Comparison of ENCODE assay signal across 26 cellular contexts in genomic region chr5:164302533-164303235, GRCh38.
DNase-seq lines count a peak whose midpoint lies in the region; ATAC-seq and TF ChIP-seq lines count a peak whose summit lies in the region.
"Had no signal": no experiment of that assay in that cellular context is flagged by ENCODE, and none has a peak within 500 bp of the region (broad histone marks: within the 10 kb centered on the region; RNA-seq: fewer than 3 reads in every experiment).

No MANE protein-coding gene starts in this region.

- H3K9me1 ChIP-seq in IMR-90 (ENCODE audit: insufficient read depth, low read length), result no peaks in the 10 kb centered on the region

- H3K79me1 ChIP-seq in IMR-90 (ENCODE audit: low read depth in 1 of 2, low read length in 2 of 2), result no peaks in the 10 kb centered on the region

- no peaks in the 10 kb centered on the region for H3K4me1 ChIP-seq in IMR-90 (ENCODE audit: control insufficient read depth, insufficient read depth, low read length)
- H3K4me1 ChIP-seq: thyroid gland had no signal

- POLR2A ChIA-PET in IMR-90 (lab: Charles Lee; ENCODE audit: unreplicated experiment), result no interaction called here

- H3K36me3 ChIP-seq in IMR-90 (ENCODE audit: control insufficient read depth, insufficient read depth, low read length), result no peaks in the 10 kb centered on the region
- H3K36me3 ChIP-seq: cardiac muscle cell, thyroid gland had no signal

- intact Hi-C loops in IMR-90 (cut with micrococcal nuclease), result no loop called here

- H3K18ac ChIP-seq in IMR-90 (ENCODE audit: low read depth, low read length), result no peak overlapping the region

- H2BK15ac ChIP-seq in IMR-90 (ENCODE audit: low read depth, low read length), result no peak overlapping the region

- no peak overlapping the region for H2BK120ac ChIP-seq in IMR-90 (ENCODE audit: low read depth, low read length)

- TF ChIP-seq CTCF in IMR-90 (conservative IDR thresholded peaks at IDR 0.05; ENCODE audit: low read depth, low read length) (no peak), fibroblast of mammary gland (conservative IDR thresholded peaks at IDR 0.05; ENCODE audit: control insufficient read depth, insufficient read depth, low read depth, low read length) (no peak)

- H2AK5ac ChIP-seq in IMR-90 (ENCODE audit: low read depth, low read length), result no peak overlapping the region

- no peaks in the 10 kb centered on the region for H4K20me1 ChIP-seq in IMR-90 (ENCODE audit: insufficient read depth, low read length)

- H3K27ac ChIP-seq in IMR-90 (ENCODE audit: insufficient read depth, low read length), result no peak overlapping the region
- H3K27ac ChIP-seq: cardiac muscle cell, thyroid gland had no signal

- no peak for TF ChIP-seq RAD21 in IMR-90 (IDR thresholded peaks at IDR 0.05; ENCODE audit: low read length)

- no peak overlapping the region for H3K4me2 ChIP-seq in IMR-90 (ENCODE audit: low read depth, low read length)

- no peak overlapping the region for H4K91ac ChIP-seq in IMR-90 (ENCODE audit: insufficient read depth, low read depth, low read length)

- CTCF ChIA-PET in IMR-90 (lab: Yijun Ruan, JAX), result no interaction called here

- dilution Hi-C loops in IMR-90 (cut with HindIII; ENCODE audit: low sequenced_read_pairs, unreplicated experiment), result no loop called here

- no peak overlapping the region for H3K14ac ChIP-seq in IMR-90 (replicated peaks; ENCODE audit: low read depth, low read length)

- no peak overlapping the region for H3K23ac ChIP-seq in IMR-90 (ENCODE audit: low read depth, low read length)

- no peak for TF ChIP-seq POLR2A in IMR-90 (IDR thresholded peaks at IDR 0.05; ENCODE audit: low read depth, low read length)

- in situ Hi-C loops in IMR-90 (cut with MboI; ENCODE audit: low sequenced_read_pairs), result no loop called here

- no peaks in the 10 kb centered on the region for H3K27me3 ChIP-seq in IMR-90 (ENCODE audit: control insufficient read depth, insufficient read depth, low read length)
- H3K27me3 ChIP-seq: cardiac muscle cell, thyroid gland had no signal

- H3K4ac ChIP-seq in IMR-90 (ENCODE audit: low read depth, low read length), result no peak overlapping the region

- H4K5ac ChIP-seq in IMR-90 (ENCODE audit: low read depth, low read length), result no peak overlapping the region

- no TSS peak for BruUV-seq in IMR-90 (replicated peaks; lab: Mats Ljungman, UMichigan)

- no peak overlapping the region for H2BK5ac ChIP-seq in IMR-90 (ENCODE audit: low read depth, low read length, poor library complexity, severe bottlenecking)

- ATAC-seq in IMR-90 (ENCODE audit: low read depth) (no peak; the same call in 1 of the 2 replicates), SK-N-SH treated with all-trans-retinoic acid at 6 μM for 48 hours (peak; percentile 62), HG02610 (IDR thresholded peaks at IDR 0.05; ENCODE audit: unreplicated experiment) (no peak), HG02840 (IDR thresholded peaks at IDR 0.05; ENCODE audit: low FRiP score, unreplicated experiment) (no peak)
- ATAC-seq: activated naive CD8-positive, alpha-beta T cell treated with anti-CD3 and anti-CD28 coated beads, Interleukin-2, amount 50 U/mL, for 24 hours; CD8-positive, alpha-beta T cell; WTC11 had no signal

- no CpG with 5 or more reads among the region's 2 CpGs for WGBS in IMR-90 (ENCODE audit: extremely low coverage in 2 of 2, insufficient read length in 1 of 2), 2 experiments

- H3K4me3 ChIP-seq in IMR-90 (ENCODE audit: insufficient read depth, low read depth, low read length) (no peak overlapping the region), fibroblast of mammary gland (ENCODE audit: control insufficient read depth, low read depth, low read length) (no peak overlapping the region), skeletal muscle cell (ENCODE audit: low read depth, low read length) (no peak overlapping the region)
- H3K4me3 ChIP-seq: cardiac muscle cell, thyroid gland had no signal

- peak; percentile 42 for DNase-seq in IMR-90
- DNase-seq in fibroblast of mammary gland (ENCODE audit: low read depth), result peak; percentile 43
- DNase-seq in skeletal muscle cell (ENCODE audit: low read depth), result peak; percentile 24
- DNase-seq in stimulated activated CD4-positive, alpha-beta T cell treated with anti-CD3 and anti-CD28 coated beads, Interleukin-4, amount 100 ng/mL, for 1 hour, result no peak
- DNase-seq in AG20443 (ENCODE audit: low spot score), result no peak
- DNase-seq: activated CD4-positive, alpha-beta memory T cell treated with anti-CD3 and anti-CD28 coated beads for 36 hours; activated effector memory CD4-positive, alpha-beta T cell treated with anti-CD3 and anti-CD28 coated beads, Interleukin-2, amount 50 U/mL, for 16 hours; activated naive CD8-positive, alpha-beta T cell treated with anti-CD3 and anti-CD28 coated beads, Interleukin-2, amount 50 U/mL, for 24 hours; CD8-positive, alpha-beta T cell; cortex of kidney; GDM1; H7; KG1; NCI-H1048; NCI-H187; NCI-H446 treated with DMSO at 0.1 percent for 48 hours; small intestine; stimulated activated CD4-positive, alpha-beta T cell treated with anti-CD3 and anti-CD28 coated beads, Interleukin-4, amount 100 ng/mL, for 24 hours; stimulated activated naive CD4-positive, alpha-beta T cell treated with Interleukin-2 at 50 U/mL for 16 hours; T-helper 9 cell; thyroid gland had no signal

- no peak overlapping the region for H3K56ac ChIP-seq in IMR-90 (ENCODE audit: extremely low read depth, insufficient read depth, low read length)

- H2AFZ ChIP-seq in IMR-90 (replicated peaks; ENCODE audit: low read length, poor library complexity), result no peak overlapping the region

- no peak overlapping the region for H4K8ac ChIP-seq in IMR-90 (ENCODE audit: low read depth in 2 of 2, low read length in 2 of 2)

- H3K9ac ChIP-seq in IMR-90 (ENCODE audit: low read depth, low read length), result no peak overlapping the region

- no peaks in the 10 kb centered on the region for H3K9me3 ChIP-seq in IMR-90 (ENCODE audit: control insufficient read depth, insufficient read depth, low read length)
- H3K9me3 ChIP-seq: thyroid gland had no signal

- H2AK9ac ChIP-seq in IMR-90 (replicated peaks; ENCODE audit: low read depth, low read length, poor library complexity), result no peak overlapping the region

- H2BK20ac ChIP-seq in IMR-90 (ENCODE audit: low read depth, low read length), result no peak overlapping the region

TF ChIP-seq in IMR-90, 13 proteins besides CTCF, POLR2A, EP300 and RAD21 (continues in another document):
- no peak for TF ChIP-seq CEBPB (IDR thresholded peaks at IDR 0.05; ENCODE audit: low read depth, low read length)
- no peak for TF ChIP-seq RFX5 (IDR thresholded peaks at IDR 0.05; ENCODE audit: low read depth, low read length)
- TF ChIP-seq RCOR1 (IDR thresholded peaks at IDR 0.05; ENCODE audit: insufficient replicate concordance, low read length), result no peak
- TF ChIP-seq MAFK (IDR thresholded peaks at IDR 0.05; ENCODE audit: low read depth, low read length), result no peak
- no peak for TF ChIP-seq ELK1 (IDR thresholded peaks at IDR 0.05; ENCODE audit: borderline replicate concordance, low read depth, low read length)
- no peak for TF ChIP-seq MXI1 (IDR thresholded peaks at IDR 0.05; ENCODE audit: borderline replicate concordance, low read depth, low read length)
- TF ChIP-seq BHLHE40 (IDR thresholded peaks at IDR 0.05; ENCODE audit: low read depth, low read length), result no peak
- no peak for TF ChIP-seq USF2 (IDR thresholded peaks at IDR 0.05; ENCODE audit: low read depth, low read length)

TF ChIP-seq in SK-N-SH treated with all-trans-retinoic acid at 6 μM for 48 hours, 23 proteins besides CTCF, POLR2A, EP300 and RAD21 (continues in another document):
- TF ChIP-seq PATZ1 (CRISPR knock-in tag; IDR thresholded peaks at IDR 0.05; ENCODE audit: borderline replicate concordance) (no peak), ZNF70 (CRISPR knock-in tag; IDR thresholded peaks at IDR 0.05) (no peak), POU6F1 (CRISPR knock-in tag; IDR thresholded peaks at IDR 0.05; ENCODE audit: borderline replicate concordance, low read depth) (no peak), ZC3H10 (CRISPR knock-in tag; IDR thresholded peaks at IDR 0.05) (no peak)
- TF ChIP-seq, protein P1, sequence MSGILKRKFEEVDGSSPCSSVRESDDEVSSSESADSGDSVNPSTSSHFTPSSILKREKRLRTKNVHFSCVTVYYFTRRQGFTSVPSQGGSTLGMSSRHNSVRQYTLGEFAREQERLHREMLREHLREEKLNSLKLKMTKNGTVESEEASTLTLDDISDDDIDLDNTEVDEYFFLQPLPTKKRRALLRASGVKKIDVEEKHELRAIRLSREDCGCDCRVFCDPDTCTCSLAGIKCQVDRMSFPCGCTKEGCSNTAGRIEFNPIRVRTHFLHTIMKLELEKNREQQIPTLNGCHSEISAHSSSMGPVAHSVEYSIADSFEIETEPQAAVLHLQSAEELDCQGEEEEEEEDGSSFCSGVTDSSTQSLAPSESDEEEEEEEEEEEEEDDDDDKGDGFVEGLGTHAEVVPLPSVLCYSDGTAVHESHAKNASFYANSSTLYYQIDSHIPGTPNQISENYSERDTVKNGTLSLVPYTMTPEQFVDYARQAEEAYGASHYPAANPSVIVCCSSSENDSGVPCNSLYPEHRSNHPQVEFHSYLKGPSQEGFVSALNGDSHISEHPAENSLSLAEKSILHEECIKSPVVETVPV (CRISPR knock-in tag; IDR thresholded peaks at IDR 0.05), result no peak

Comparison
In these comparisons a context has a peak if more than half of its experiments do, and no peak if none do; other contexts are left out.
1. DNase-seq: peak in IMR-90 (single experiment), fibroblast of mammary gland (single experiment) and skeletal muscle cell (single experiment); none in stimulated activated CD4-positive, alpha-beta T cell treated with anti-CD3 and anti-CD28 coated beads, Interleukin-4, amount 100 ng/mL, for 1 hour (single experiment) and AG20443 (single experiment).